Comparison of ENCODE assay signal across 26 cellular contexts in the genomic region with DNA sequence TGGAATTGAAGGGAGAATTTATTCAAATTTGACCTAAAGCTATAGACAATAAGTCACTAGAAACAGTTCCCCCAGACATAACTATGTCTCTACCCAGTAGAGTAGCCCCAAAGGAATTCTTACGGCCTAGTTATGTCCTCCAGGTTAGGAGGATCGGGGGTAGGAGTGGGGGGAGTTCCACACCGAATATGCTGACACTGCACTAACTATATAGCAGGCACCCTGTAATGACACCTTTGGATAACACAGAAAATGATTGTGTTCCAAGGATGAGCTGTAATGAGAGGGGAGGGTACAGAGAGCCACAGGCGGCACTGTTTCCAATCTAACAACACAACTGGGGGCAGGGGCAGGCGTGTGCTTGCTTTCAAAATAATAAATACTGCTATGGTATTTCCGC.
DNase-seq lines count a peak whose midpoint lies in the region; ATAC-seq, FAIRE-seq and TF ChIP-seq lines count a peak whose summit lies in the region.
"Had no signal": no experiment of that assay in that cellular context is flagged by ENCODE, and none has a peak within 500 bp of the region (broad histone marks: within the 10 kb centered on the region; RNA-seq: fewer than 3 reads in every experiment).

No MANE protein-coding gene starts in this region.

- 21% methylated on average over 6 of the region's 6 CpGs for WGBS in HepG2 (ENCODE audit: low lambda C conversion rate)
- 91% methylated on average over 6 of the region's 6 CpGs for WGBS in right lobe of liver (ENCODE audit: insufficient coverage, low coverage, low lambda C conversion rate, missing lambda C conversion rate)
- WGBS in K562 (ENCODE audit: insufficient coverage, low coverage, missing lambda C conversion rate): 7% methylated on average over 6 of the region's 6 CpGs

- TF ChIP-seq EP300 in HepG2 (IDR thresholded peaks at IDR 0.05; ENCODE audit: low read depth in 2 of 2, low read length in 2 of 2) (no peak), HepG2 (CRISPR knock-in tag; IDR thresholded peaks at IDR 0.05; ENCODE audit: borderline replicate concordance) (no peak), K562 (IDR thresholded peaks at IDR 0.05; ENCODE audit: low read length) (no peak)

- TF ChIP-seq POLR2A in HepG2 (IDR thresholded peaks at IDR 0.05; ENCODE audit: insufficient read depth in 1 of 2, low read depth in 2 of 2, low read length in 2 of 2): no peak
- TF ChIP-seq POLR2A in right lobe of liver (IDR thresholded peaks at IDR 0.05): no peak
- TF ChIP-seq POLR2A in K562 (conservative IDR thresholded peaks at IDR 0.05): no peak

- TF ChIP-seq CTCF in HepG2 (CRISPR knock-in tag; IDR thresholded peaks at IDR 0.05) (no peak), right lobe of liver (IDR thresholded peaks at IDR 0.05) (no peak), K562 (IDR thresholded peaks at IDR 0.05 in 2 of 3, conservative IDR thresholded peaks at IDR 0.05 in 1 of 3; ENCODE audit: insufficient read depth in 2 of 3, low read depth in 1 of 3, low read length in 3 of 3) (no peak)

- H3K9ac ChIP-seq in HepG2 (ENCODE audit: insufficient read depth, low read depth, low read length): no peak overlapping the region
- H3K9ac ChIP-seq in K562 (ENCODE audit: insufficient read depth in 1 of 2, low read depth in 2 of 2, low read length in 2 of 2): no peak overlapping the region
- H3K9ac ChIP-seq: BLaER1 had no signal

- TF ChIP-seq RAD21 in HepG2 (CRISPR knock-in tag; IDR thresholded peaks at IDR 0.05): no peak
- TF ChIP-seq RAD21 in K562 (CRISPR knock-in tag; conservative IDR thresholded peaks at IDR 0.05 in 1 of 2, IDR thresholded peaks at IDR 0.05 in 1 of 2): no peak

- H3K4me1 ChIP-seq in HepG2 (ENCODE audit: insufficient read depth, low read length) (no peaks in the 10 kb centered on the region), right lobe of liver (no peaks in the 10 kb centered on the region), K562 (replicated peaks in 1 of 2; ENCODE audit: control insufficient read depth in 2 of 2, insufficient read depth in 2 of 2, low read length in 2 of 2) (no peaks in the 10 kb centered on the region)
- H3K4me1 ChIP-seq: BE2C, BLaER1 had no signal

- H4K20me1 ChIP-seq in HepG2 (ENCODE audit: insufficient read depth, low read length) (no peaks in the 10 kb centered on the region), K562 (replicated peaks; ENCODE audit: control insufficient read depth, insufficient read depth, low read length) (no peaks in the 10 kb centered on the region)
- H4K20me1 ChIP-seq: BLaER1 had no signal

- POLR2A ChIA-PET in HepG2 (lab: Yijun Ruan, JAX): no interaction called here
- POLR2A ChIA-PET in K562 (lab: Yijun Ruan, JAX): no interaction called here

- CTCF ChIA-PET in HepG2 (lab: Yijun Ruan, JAX; ENCODE audit: low intra/inter-chr PET ratio, low total read pairs) (no interaction called here), K562 (lab: Yijun Ruan, JAX; ENCODE audit: low intra/inter-chr PET ratio) (no interaction called here)

- H3K9me1 ChIP-seq in K562 (ENCODE audit: control insufficient read depth, insufficient read depth, low read length): no peaks in the 10 kb centered on the region

- H3K9me3 ChIP-seq in HepG2 (ENCODE audit: low read length) (no peaks in the 10 kb centered on the region), right lobe of liver (no peaks in the 10 kb centered on the region), K562 (replicated peaks; ENCODE audit: control insufficient read depth, insufficient read depth, low read depth, low read length) (no peaks in the 10 kb centered on the region)
- H3K9me3 ChIP-seq: BE2C, BLaER1 had no signal

- DNase-seq in HepG2 (ENCODE audit: low spot score) (no peak), right lobe of liver (no peak), NCI-H2227 (lab: John Stamatoyannopoulos, UW; ENCODE audit: unreplicated experiment) (peak; percentile 76), K562 (ENCODE audit: extremely low read depth in 1 of 4, low spot score in 3 of 4) (no peak)
- no peak for DNase-seq in activated CD4-positive, CD25-positive, alpha-beta regulatory T cell (lab: John Stamatoyannopoulos, UW)
- DNase-seq in activated T-cell treated with anti-CD3 and anti-CD28 coated beads, Interleukin-2, amount 50 U/mL, for 48 hours: no peak
- DNase-seq: ACHN; BE2C; C1 segment of cervical spinal cord; CD4-positive, alpha-beta memory T cell; CD4-positive, CD25-positive, alpha-beta regulatory T cell; CD8-positive, alpha-beta memory T cell; COR-L47; DMS 273 treated with DMSO at 0.1 percent for 48 hours; DMS153; DMS53; DMS79; DND-41; EL; GDM1 had no signal

- H3K4me3 ChIP-seq in HepG2 (replicated peaks in 1 of 3; ENCODE audit: insufficient read depth in 1 of 3, low read depth in 2 of 3, low read length in 3 of 3): no peak overlapping the region
- no peak overlapping the region for H3K4me3 ChIP-seq in right lobe of liver
- no peak overlapping the region for H3K4me3 ChIP-seq in K562
- H3K4me3 ChIP-seq: BLaER1, GM12878 had no signal

- FAIRE-seq in HepG2 (lab: Jason Lieb, UNC) (no peak), K562 (lab: Jason Lieb, UNC) (no peak)
- FAIRE-seq: GM12878, GM12892, GM18507 had no signal

- BruUV-seq in HepG2 (replicated peaks; lab: Mats Ljungman, UMichigan) (no TSS peak), K562 (replicated peaks; lab: Mats Ljungman, UMichigan) (no TSS peak)

- H3K27ac ChIP-seq in HepG2 (ENCODE audit: extremely low read length, insufficient read depth, low read length) (no peak overlapping the region), right lobe of liver (no peak overlapping the region), K562 (ENCODE audit: extremely low read depth, low read depth, low read length) (no peak overlapping the region)
- H3K27ac ChIP-seq: 22Rv1, BLaER1 had no signal

- no peak overlapping the region for H3K4me2 ChIP-seq in HepG2 (ENCODE audit: low read depth, low read length)
- H3K4me2 ChIP-seq in K562 (ENCODE audit: insufficient read depth, low read length): no peak overlapping the region
- H3K4me2 ChIP-seq: BLaER1 had no signal

- intact Hi-C loops in HepG2 (cut with micrococcal nuclease; ENCODE audit: unreplicated experiment): no loop called here
- intact Hi-C loops in right lobe of liver (cut with DNase I): no loop called here
- intact Hi-C loops in K562 (cut with micrococcal nuclease): no loop called here

- H3K79me2 ChIP-seq in HepG2 (ENCODE audit: insufficient read depth, low read length) (no peaks in the 10 kb centered on the region), K562 (ENCODE audit: control insufficient read depth, insufficient read depth, low read length) (no peaks in the 10 kb centered on the region)

- in situ Hi-C loops in HepG2 (cut with HindIII; ENCODE audit: extremely low pct_ligation_motif_present, low pct_unique_long_range_greater_than_20kb) (no loop called here), K562 (cut with MboI) (no loop called here)

- no peak for ATAC-seq in HepG2
- no peak for ATAC-seq in right lobe of liver
- ATAC-seq in K562: no peak
- no peak for ATAC-seq in HG03432 (IDR thresholded peaks at IDR 0.05; ENCODE audit: unreplicated experiment)
- ATAC-seq: GM12878 had no signal

- H3K36me3 ChIP-seq in HepG2 (replicated peaks in 1 of 2; ENCODE audit: control insufficient read depth in 1 of 2, insufficient read depth in 2 of 2, low read length in 2 of 2) (no peaks in the 10 kb centered on the region), right lobe of liver (no peaks in the 10 kb centered on the region), K562 (ENCODE audit: control insufficient read depth, insufficient read depth, low read length) (no peaks in the 10 kb centered on the region)
- H3K36me3 ChIP-seq: BE2C, BLaER1 had no signal

- H3K27me3 ChIP-seq in HepG2 (ENCODE audit: control insufficient read depth in 1 of 2, insufficient read depth in 2 of 2, low read length in 2 of 2) (no peaks in the 10 kb centered on the region), right lobe of liver (no peaks in the 10 kb centered on the region), K562 (ENCODE audit: control insufficient read depth in 2 of 2, insufficient read depth in 2 of 2, low read length in 2 of 2) (no peaks in the 10 kb centered on the region)
- H3K27me3 ChIP-seq: BE2C, BLaER1 had no signal

- no peak overlapping the region for H2AFZ ChIP-seq in HepG2 (ENCODE audit: low read length)
- no peak overlapping the region for H2AFZ ChIP-seq in K562 (ENCODE audit: low read depth, low read length)

TF ChIP-seq in HepG2, 621 proteins besides CTCF, POLR2A, EP300 and RAD21 (continues in another document):
- TF ChIP-seq NPAS2 (CRISPR knock-in tag; IDR thresholded peaks at IDR 0.05; ENCODE audit: borderline replicate concordance) (no peak), ZNF44 (CRISPR knock-in tag; IDR thresholded peaks at IDR 0.05) (no peak), MAFK (conservative IDR thresholded peaks at IDR 0.05 in 1 of 2, IDR thresholded peaks at IDR 0.05 in 1 of 2; ENCODE audit: low read length in 2 of 2) (peak; percentile 87 to 95), MEIS2 (CRISPR knock-in tag; IDR thresholded peaks at IDR 0.05) (no peak)

TF ChIP-seq in K562, 482 proteins besides CTCF, POLR2A, EP300 and RAD21 (continues in another document):
- TF ChIP-seq TCF7 (IDR thresholded peaks at IDR 0.05; ENCODE audit: borderline replicate concordance) (no peak), ZNF668 (CRISPR knock-in tag; IDR thresholded peaks at IDR 0.05) (no peak), MAFK (IDR thresholded peaks at IDR 0.05; ENCODE audit: low read length) (peak; percentile 80), C11orf30 (IDR thresholded peaks at IDR 0.05; ENCODE audit: low read depth) (peak; percentile 27; the same call in 1 of the 2 replicates)
- TF ChIP-seq, protein P1, sequence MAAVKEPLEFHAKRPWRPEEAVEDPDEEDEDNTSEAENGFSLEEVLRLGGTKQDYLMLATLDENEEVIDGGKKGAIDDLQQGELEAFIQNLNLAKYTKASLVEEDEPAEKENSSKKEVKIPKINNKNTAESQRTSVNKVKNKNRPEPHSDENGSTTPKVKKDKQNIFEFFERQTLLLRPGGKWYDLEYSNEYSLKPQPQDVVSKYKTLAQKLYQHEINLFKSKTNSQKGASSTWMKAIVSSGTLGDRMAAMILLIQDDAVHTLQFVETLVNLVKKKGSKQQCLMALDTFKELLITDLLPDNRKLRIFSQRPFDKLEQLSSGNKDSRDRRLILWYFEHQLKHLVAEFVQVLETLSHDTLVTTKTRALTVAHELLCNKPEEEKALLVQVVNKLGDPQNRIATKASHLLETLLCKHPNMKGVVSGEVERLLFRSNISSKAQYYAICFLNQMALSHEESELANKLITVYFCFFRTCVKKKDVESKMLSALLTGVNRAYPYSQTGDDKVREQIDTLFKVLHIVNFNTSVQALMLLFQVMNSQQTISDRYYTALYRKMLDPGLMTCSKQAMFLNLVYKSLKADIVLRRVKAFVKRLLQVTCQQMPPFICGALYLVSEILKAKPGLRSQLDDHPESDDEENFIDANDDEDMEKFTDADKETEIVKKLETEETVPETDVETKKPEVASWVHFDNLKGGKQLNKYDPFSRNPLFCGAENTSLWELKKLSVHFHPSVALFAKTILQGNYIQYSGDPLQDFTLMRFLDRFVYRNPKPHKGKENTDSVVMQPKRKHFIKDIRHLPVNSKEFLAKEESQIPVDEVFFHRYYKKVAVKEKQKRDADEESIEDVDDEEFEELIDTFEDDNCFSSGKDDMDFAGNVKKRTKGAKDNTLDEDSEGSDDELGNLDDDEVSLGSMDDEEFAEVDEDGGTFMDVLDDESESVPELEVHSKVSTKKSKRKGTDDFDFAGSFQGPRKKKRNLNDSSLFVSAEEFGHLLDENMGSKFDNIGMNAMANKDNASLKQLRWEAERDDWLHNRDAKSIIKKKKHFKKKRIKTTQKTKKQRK (IDR thresholded peaks at IDR 0.05; ENCODE audit: borderline replicate concordance, low read depth, low read length): no peak
